ENCODE assay signal across 1 cellular context in genomic region chr17:7014261-7014994, GRCh38.
TF ChIP-seq lines count a peak whose summit lies in the region.

No MANE protein-coding gene starts in this region.

TF ChIP-seq in PFSK-1, 5 proteins besides CTCF, POLR2A, EP300 and RAD21:
- TF ChIP-seq REST (IDR thresholded peaks at IDR 0.05; ENCODE audit: insufficient read depth in 1 of 2, low read depth in 2 of 2, low read length in 2 of 2) (0 out of 4 replicates have a peak, but pooled peaks of 1 of the 2 experiments have one; percentile 3), SIN3A (IDR thresholded peaks at IDR 0.05; ENCODE audit: borderline replicate concordance, insufficient read depth, low read length) (no peak; the same call in 1 of the 2 replicates), POLR2AphosphoS5 (IDR thresholded peaks at IDR 0.05; ENCODE audit: low read depth, low read length) (peak; percentile 89), FOXP2 (optimal IDR thresholded peaks at IDR 0.05; ENCODE audit: borderline replicate concordance, extremely low read depth, extremely low read length, insufficient read depth) (peak; percentile 88), TAF1 (IDR thresholded peaks at IDR 0.05; ENCODE audit: borderline replicate concordance, insufficient read depth, low read length) (peak; percentile 85; the same call in 1 of the 2 replicates)
